Comparison of ENCODE assay signal across 24 cellular contexts in genomic region chr6:136641166-136641565, GRCh38.
"Had no signal": no experiment of that assay in that cellular context is flagged by ENCODE, and none has a peak within 500 bp of the region (broad histone marks: within the 10 kb centered on the region; RNA-seq: fewer than 3 reads in every experiment).

No MANE protein-coding gene starts in this region.

- H3K9me3 ChIP-seq: esophagus muscularis mucosa, gastroesophageal sphincter, right atrium auricular region, stomach, suprapubic skin, tibial nerve had no signal

- H3K9me3 Mint-ChIP-seq: activated B cell treated with CpG ODN at 0.5 μM for 24 hours; activated naive CD4-positive, alpha-beta T cell treated with anti-CD3 and anti-CD28 coated beads, Interleukin-2, amount 50 U/mL, for 72 hours; activated T-cell treated with anti-CD3 and anti-CD28 coated beads, Interleukin-2, amount 50 U/mL, for 72 hours; naive thymus-derived CD4-positive, alpha-beta T cell; stimulated activated naive B cell treated with anti-CD40 and anti-IgM and Interleukin-4, amounts not matched to agents 10 μg/mL and 1 μg/mL and 100 μg/mL, for 72 hours; T-helper 2 cell treated with Interferon-gamma antibody and Interleukin-4, amounts not matched to agents 5 μg/mL and 100 μg/mL, for 36 hours had no signal

- H3K4me3 ChIP-seq: esophagus muscularis mucosa, gastroesophageal sphincter, hepatocyte, right atrium auricular region, stomach, suprapubic skin, tibial nerve had no signal

- H3K4me1 Mint-ChIP-seq: stimulated activated naive B cell treated with anti-CD40 and anti-IgM and Interleukin-4, amounts not matched to agents 10 μg/mL and 1 μg/mL and 100 μg/mL, for 72 hours had no signal

- H3K4me1 ChIP-seq: parathyroid adenoma had no signal

- H3K27ac ChIP-seq: esophagus muscularis mucosa, gastroesophageal sphincter, hepatocyte, parathyroid adenoma, right atrium auricular region, stomach, suprapubic skin, tibial nerve had no signal

- H2AFZ ChIP-seq: hepatocyte, parathyroid adenoma had no signal

- H3K79me2 ChIP-seq: hepatocyte, parathyroid adenoma had no signal

- ATAC-seq: activated CD8-positive, alpha-beta memory T cell treated with anti-CD3 and anti-CD28 coated beads, Interleukin-2, amount 10 ng/mL, durations not matched to agents 7 days and 5 days; activated CD8-positive, alpha-beta T cell treated with anti-CD3 and anti-CD28 coated beads, Interleukin-2, amount 10 ng/mL, durations not matched to agents 7 days and 5 days; activated naive CD4-positive, alpha-beta T cell treated with anti-CD3 and anti-CD28 coated beads, Interleukin-2, amount 50 U/mL, for 72 hours; activated T-cell treated with anti-CD3 and anti-CD28 coated beads, Interleukin-2, amount 50 U/mL, for 72 hours; left ventricle myocardium superior; naive thymus-derived CD4-positive, alpha-beta T cell; stimulated activated naive B cell treated with anti-CD40 and anti-IgM and Interleukin-4, amounts not matched to agents 10 μg/mL and 1 μg/mL and 100 μg/mL, for 72 hours had no signal

- H3K4me3 Mint-ChIP-seq: activated B cell treated with CpG ODN at 0.5 μM for 24 hours; activated CD8-positive, alpha-beta memory T cell treated with anti-CD3 and anti-CD28 coated beads, Interleukin-2, amount 10 ng/mL, durations not matched to agents 7 days and 5 days; activated CD8-positive, alpha-beta T cell treated with anti-CD3 and anti-CD28 coated beads, Interleukin-2, amount 10 ng/mL, durations not matched to agents 7 days and 5 days; activated T-cell treated with anti-CD3 and anti-CD28 coated beads, Interleukin-2, amount 50 U/mL, for 72 hours; naive thymus-derived CD4-positive, alpha-beta T cell; stimulated activated naive B cell treated with anti-CD40 and anti-IgM and Interleukin-4, amounts not matched to agents 10 μg/mL and 1 μg/mL and 100 μg/mL, for 72 hours; T-helper 2 cell treated with Interferon-gamma antibody and Interleukin-4, amounts not matched to agents 5 μg/mL and 100 μg/mL, for 36 hours had no signal

- DNase-seq: activated B cell treated with CpG ODN at 0.5 μM for 24 hours; activated CD8-positive, alpha-beta memory T cell treated with anti-CD3 and anti-CD28 coated beads, Interleukin-2, amount 10 ng/mL, durations not matched to agents 7 days and 5 days; activated CD8-positive, alpha-beta T cell treated with anti-CD3 and anti-CD28 coated beads, Interleukin-2, amount 10 ng/mL, durations not matched to agents 7 days and 5 days; activated naive CD4-positive, alpha-beta T cell; activated T-cell treated with anti-CD3 and anti-CD28 coated beads, Interleukin-2, amount 50 U/mL, for 72 hours; cortex of kidney; left ventricle myocardium superior; midbrain; naive thymus-derived CD4-positive, alpha-beta T cell; nucleus accumbens; stimulated activated CD4-positive, alpha-beta T cell treated with anti-CD3 and anti-CD28 coated beads, Interleukin-15, amount 100 ng/mL, for 24 hours; stimulated activated CD4-positive, alpha-beta T cell treated with anti-CD3 and anti-CD28 coated beads, Interleukin-2, amount 100 ng/mL, for 24 hours; stimulated activated naive B cell treated with anti-CD40 and anti-IgM and Interleukin-4, amounts not matched to agents 10 μg/mL and 1 μg/mL and 100 μg/mL, for 72 hours; stomach; T-helper 1 cell had no signal

- H3K4me2 ChIP-seq: hepatocyte had no signal

- H3K27me3 Mint-ChIP-seq: activated B cell treated with CpG ODN at 0.5 μM for 24 hours; activated CD8-positive, alpha-beta memory T cell treated with anti-CD3 and anti-CD28 coated beads, Interleukin-2, amount 10 ng/mL, durations not matched to agents 7 days and 5 days; naive thymus-derived CD4-positive, alpha-beta T cell; stimulated activated naive B cell treated with anti-CD40 and anti-IgM and Interleukin-4, amounts not matched to agents 10 μg/mL and 1 μg/mL and 100 μg/mL, for 72 hours had no signal

- H3K27me3 ChIP-seq: esophagus muscularis mucosa, gastroesophageal sphincter, hepatocyte, right atrium auricular region, stomach, suprapubic skin, tibial nerve had no signal

- H3K9ac ChIP-seq: parathyroid adenoma had no signal
